Comparison of ENCODE assay signal across 1 cellular context in genomic region chr2:130156624-130157004, GRCh38.
A peak's percentile ranks its signal among the peaks of the same experiment; 100 is the strongest.
TF ChIP-seq lines count a peak whose summit lies in the region.

No MANE protein-coding gene starts in this region.

TF ChIP-seq in HepG2, 621 proteins besides CTCF, POLR2A, EP300 and RAD21:
- TF ChIP-seq AKAP8 (CRISPR knock-in tag; IDR thresholded peaks at IDR 0.05), result no peak
- TF ChIP-seq ZMYM3 (CRISPR knock-in tag; IDR thresholded peaks at IDR 0.05), result peak; percentile 77; the same call in 1 of the 2 replicates
- TF ChIP-seq ZNF768 (CRISPR knock-in tag; IDR thresholded peaks at IDR 0.05), result peak; percentile 99
TF ChIP-seq in HepG2: peak in this region for 2.
